Comparison of ENCODE assay signal across 11 cellular contexts in genomic region chr10:71771204-71771603, GRCh38. TPM values are rescaled to one million over a fixed set of nuclear protein-coding genes. Genes with fewer than 3 reads are reported as not detected.
DNase-seq lines count a peak whose midpoint lies in the region; ATAC-seq, FAIRE-seq and TF ChIP-seq lines count a peak whose summit lies in the region.
"Had no signal": no experiment of that assay in that cellular context is flagged by ENCODE, and none has a peak within 500 bp of the region (broad histone marks: within the 10 kb centered on the region; RNA-seq: fewer than 3 reads in every experiment).

No MANE protein-coding gene starts in this region.

- H3K79me1 ChIP-seq in H1 (ENCODE audit: low read depth, low read length), result no peaks in the 10 kb centered on the region

- H3K4me2 ChIP-seq in A549 (peak overlapping the region; percentile 95; the same call in 2 of the 3 replicates), H1 (ENCODE audit: insufficient read depth in 1 of 2, low read depth in 2 of 2, low read length in 2 of 2) (no peak overlapping the region)

- TF ChIP-seq CTCF in A549 (IDR thresholded peaks at IDR 0.05) (no peak), Peyer's patch (IDR thresholded peaks at IDR 0.05) (no peak), H1 (IDR thresholded peaks at IDR 0.05; ENCODE audit: control extremely low read depth in 1 of 3, insufficient read depth in 1 of 3, low read depth in 1 of 3, low read length in 3 of 3) (no peak), pancreas (IDR thresholded peaks at IDR 0.05) (no peak)

- TF ChIP-seq POLR2A in A549 (IDR thresholded peaks at IDR 0.05; ENCODE audit: low read length), result no peak
- no peak for TF ChIP-seq POLR2A in Peyer's patch (IDR thresholded peaks at IDR 0.05)
- no peak for TF ChIP-seq POLR2A in H1 (IDR thresholded peaks at IDR 0.05; ENCODE audit: control extremely low read depth in 1 of 2, low read depth in 2 of 2, low read length in 2 of 2)

- TF ChIP-seq RAD21 in A549 (conservative IDR thresholded peaks at IDR 0.05 in 1 of 2, IDR thresholded peaks at IDR 0.05 in 1 of 2) (no peak), H1 (IDR thresholded peaks at IDR 0.05 in 1 of 2, conservative IDR thresholded peaks at IDR 0.05 in 1 of 2; ENCODE audit: low read depth in 2 of 2, low read length in 2 of 2) (no peak)

- H2BK15ac ChIP-seq in H1 (ENCODE audit: low read length), result no peak overlapping the region

- peak overlapping the region; percentile 79 to 98; a peak in 5 of 6 replicates for H3K27ac ChIP-seq in A549
- peak overlapping the region; percentile 84 to 99 (median 90) for H3K27ac ChIP-seq in Peyer's patch
- H3K27ac ChIP-seq in H1 (ENCODE audit: low read depth, low read length), result no peak overlapping the region
- peak overlapping the region in 2 of 4 donors; percentile 71 to 74 for H3K27ac ChIP-seq in pancreas

- no peak overlapping the region for H2AK5ac ChIP-seq in H1 (ENCODE audit: low read depth, low read length)

- H2BK120ac ChIP-seq in H1 (replicated peaks; ENCODE audit: low read depth, low read length), result no peak overlapping the region

- H3K4me1 ChIP-seq in A549, result peaks cover 69% of the 10 kb centered on the region
- peaks cover 15 to 80% (median 69%) of the 10 kb centered on the region in 4 donors for H3K4me1 ChIP-seq in Peyer's patch
- H3K4me1 ChIP-seq in H1 (replicated peaks in 1 of 4; ENCODE audit: control insufficient read depth in 3 of 4, insufficient read depth in 4 of 4, low read length in 3 of 4), result peaks cover 0 to 6% (median under 1%) of the 10 kb centered on the region in 4 experiments; a peak in 3 of 7 replicates
- peaks cover 0 to 19% (median 5%) of the 10 kb centered on the region in 3 donors for H3K4me1 ChIP-seq in pancreas

- WGBS in A549 (ENCODE audit: missing lambda C conversion rate), result 88% methylated on average over 2 of the region's 2 CpGs
- WGBS in H1 (ENCODE audit: extremely low coverage in 1 of 2, insufficient coverage in 1 of 2, insufficient read length in 1 of 2, insufficient replicate concordance in 2 of 2, low coverage in 1 of 2, low lambda C conversion rate in 2 of 2, missing lambda C conversion rate in 1 of 2), 2 experiments, result 84% methylated on average over 2 of the region's 2 CpGs; no CpG with 5 or more reads in 1 of the 2 experiments
- 13% methylated on average over 2 of the region's 2 CpGs for WGBS in pancreas, 2 donors

- no peak overlapping the region for H3K14ac ChIP-seq in H1 (ENCODE audit: insufficient read length)

- H3K4ac ChIP-seq in H1 (replicated peaks; ENCODE audit: insufficient read length, low read depth, low read length), result no peak overlapping the region

- POLR2A ChIA-PET in A549 (lab: Yijun Ruan, JAX), result no interaction called here
- POLR2A ChIA-PET in H1 (lab: Charles Lee; ENCODE audit: partially characterized antibody), result no interaction called here

- no peaks in the 10 kb centered on the region for H3K9me3 ChIP-seq in A549
- H3K9me3 ChIP-seq in Peyer's patch, result no peaks in the 10 kb centered on the region
- H3K9me3 ChIP-seq in H1 (ENCODE audit: insufficient read depth in 2 of 2, low read depth in 1 of 2, low read length in 1 of 2), result no peaks in the 10 kb centered on the region
- H3K9me3 ChIP-seq in pancreas, result no peaks in the 10 kb centered on the region

- H3K36me3 ChIP-seq in Peyer's patch (no peaks in the 10 kb centered on the region), H1 (ENCODE audit: control insufficient read depth in 2 of 4, insufficient read depth in 4 of 4, low read length in 3 of 4) (no peaks in the 10 kb centered on the region), pancreas (no peaks in the 10 kb centered on the region)

- H4K8ac ChIP-seq in H1 (ENCODE audit: extremely low read depth, insufficient read depth, low read length), result no peak overlapping the region

- H2BK20ac ChIP-seq in H1 (ENCODE audit: low read length), result no peak overlapping the region

- H3K18ac ChIP-seq in H1 (ENCODE audit: extremely low read depth, low read length), result no peak overlapping the region

- CTCF ChIA-PET in A549 (lab: Yijun Ruan, JAX), result interaction anchor here (0.9 to 4.9 kb wide), 6 partner anchors 41 to 452 kb away, joined by 3 to 42 read pairs (median 16); partner anchors contain the start of gene SLC29A3
- CTCF ChIA-PET in H1 (lab: Charles Lee; ENCODE audit: partially characterized antibody), result interaction anchor here (0.7 to 1.9 kb wide), 4 partner anchors 10 to 41 kb away, joined by 3 to 5 read pairs (median 4); no protein-coding TSS in a partner anchor

- no peaks in the 10 kb centered on the region for H3K79me2 ChIP-seq in H1 (ENCODE audit: control insufficient read depth in 1 of 2, insufficient read depth in 2 of 2, low read length in 2 of 2)

- FAIRE-seq in A549 (lab: Jason Lieb, UNC) (no peak), H1 (lab: Jason Lieb, UNC) (no peak), pancreas (lab: Jason Lieb, UNC) (no peak)

- no peak overlapping the region for H3K56ac ChIP-seq in H1 (replicated peaks; ENCODE audit: insufficient read length, low read depth, low read length)

- 0 out of 2 replicates have a peak overlapping the region, but pooled peaks have one; percentile 17 for H2BK12ac ChIP-seq in H1 (ENCODE audit: low read depth, low read length)

- ATAC-seq in A549 (no peak), pancreas (peak; percentile 1 to 53 (median 42)), HG02642 (IDR thresholded peaks at IDR 0.05; ENCODE audit: poor library complexity, unreplicated experiment) (no peak), HG02588 (IDR thresholded peaks at IDR 0.05; ENCODE audit: unreplicated experiment) (no peak)
- ATAC-seq: esophagus mucosa had no signal

- no peak overlapping the region for H2BK5ac ChIP-seq in H1 (ENCODE audit: low read depth, low read length)

- H3K27me3 ChIP-seq in Peyer's patch (no peaks in the 10 kb centered on the region), H1 (replicated peaks in 1 of 4; ENCODE audit: control insufficient read depth in 3 of 4, extremely low read depth in 1 of 4, insufficient read depth in 3 of 4, low read length in 3 of 4) (peaks cover 3 to 23% (median 16%) of the 10 kb centered on the region in 4 experiments; a peak in 6 of 7 replicates), pancreas (no peaks in the 10 kb centered on the region)

- intact Hi-C loops in pancreas (cut with DNase I), result no loop called here
- intact Hi-C loops in posterior vena cava (cut with DNase I), result loop anchor here in 1 of 2 donors (10.0 kb wide), 1 partner anchor 64 kb away; no protein-coding TSS in a partner anchor

- no peak overlapping the region for H3K23ac ChIP-seq in H1 (ENCODE audit: insufficient read length)

- H2AFZ ChIP-seq in H1 (ENCODE audit: low read length), result no peak overlapping the region

- H3K4me3 ChIP-seq in A549 (no peak overlapping the region), Peyer's patch (peak overlapping the region; percentile 70 to 92 (median 79)), H1 (ENCODE audit: extremely low read depth in 1 of 4, insufficient read depth in 2 of 4, low read depth in 3 of 4, low read length in 4 of 4) (no peak overlapping the region), pancreas (peak overlapping the region in 1 of 4 donors; percentile 67)

- no peak overlapping the region for H4K91ac ChIP-seq in H1 (replicated peaks; ENCODE audit: insufficient read length, low read length)

- no peak for DNase-seq in A549 (ENCODE audit: low read depth in 1 of 2, low spot score in 1 of 2)
- DNase-seq in Peyer's patch, result peak in 1 of 3 donors; percentile 47
- DNase-seq in H1 (ENCODE audit: low read depth in 1 of 2, low spot score in 2 of 2), result no peak
- DNase-seq in pancreas, result peak in 4 of 6 donors; percentile 51 to 61 (median 57)
- no peak for DNase-seq in NCI-H526 (lab: John Stamatoyannopoulos, UW)
- DNase-seq in posterior vena cava (ENCODE audit: low spot score), result no peak
- DNase-seq: NCI-H2029 had no signal

- H4K20me1 ChIP-seq in H1 (replicated peaks in 1 of 2; ENCODE audit: control insufficient read depth in 1 of 2, insufficient read depth in 2 of 2, low read length in 2 of 2), result peaks cover 0 to 2% of the 10 kb centered on the region in 2 experiments

- TF ChIP-seq EP300 in A549 (IDR thresholded peaks at IDR 0.05) (no peak), H1 (IDR thresholded peaks at IDR 0.05; ENCODE audit: borderline replicate concordance in 1 of 2, low read depth in 2 of 2, low read length in 2 of 2) (no peak)

- no peaks in the 10 kb centered on the region; the same call in 1 of the 2 replicates for H3K23me2 ChIP-seq in H1 (ENCODE audit: low read depth, low read length)

- no peak overlapping the region for H3K9ac ChIP-seq in H1 (replicated peaks in 1 of 4; ENCODE audit: extremely low read depth in 1 of 4, low read depth in 3 of 4, low read length in 3 of 4)

- no peak overlapping the region for H4K5ac ChIP-seq in H1 (ENCODE audit: insufficient read length, low read depth, low read length)

RNA-seq across cellular contexts. Expression of gene VSIR, which starts 2.1 kb away (rescaled TPM):
- polyA plus RNA-seq in A549 (2011; rRNA removed) (18.5 and 23.5 TPM in 2 replicates), A549 (2017; fragmentation: RNase III; extraction: RNeasy Plus Mini Kit Qiagen cat#74134 plus additional on column Dnase treatment) (15.5 to 19.3 TPM (median 19.1 TPM) in 3 replicates), H1 (2011; rRNA removed) (0.33 and 0.75 TPM in 2 replicates), pancreas (10 to 100 TPM in 1 of 2 donors, 1 to 10 TPM in 1; 5.9 to 10.2 TPM)
- 22.2 and 38.1 TPM in 2 replicates for polyA plus RNA-seq in A549 (2012; cell fraction: cytosol; rRNA removed)
- polyA plus RNA-seq in A549 (2012; cell fraction: nucleus; rRNA removed), result 49.7 and 59.1 TPM in 2 replicates
- 17.6 and 24.3 TPM in 2 replicates for polyA minus RNA-seq in A549 (2011; rRNA and poly(A)+ RNA removed)
- total RNA-seq in Peyer's patch (100 to 1,000 TPM in 3 of 4 donors, 10 to 100 TPM in 1; 38.0 to 169 (median 127) TPM), pancreas (10 to 100 TPM in 3 of 6 donors, 1 to 10 TPM in 3; 3.7 to 27.6 (median 9.7) TPM), posterior vena cava (100 to 1,000 TPM; 126 to 135 TPM)
- total RNA-seq in H1 (2021; fragmentation: NEBNext Ultra II Directional; extraction: Animal tissue kit (Norgen Biotek cat#: 25700)), result not detected in 2 replicates
- polyA plus RNA-seq in H1 (2011; cell fraction: cytosol; rRNA removed), result 0.06 TPM
- polyA plus RNA-seq in H1 (2011; cell fraction: nucleus; rRNA removed), result 0.56 TPM
- polyA plus RNA-seq in H1 (2012, experiment 1 of 2), result 0.08 to 0.32 TPM (median 0.29 TPM) in 3 of 4 replicates, not detected in the other
- 0.22 TPM for polyA plus RNA-seq in H1 (2012, experiment 2 of 2)
- polyA plus RNA-seq in H1 (2013, experiment 1 of 2), result 0.34 TPM
- polyA plus RNA-seq in H1 (2013, experiment 2 of 2), result 0.42 TPM
- 0.17 and 0.35 TPM in 2 replicates for polyA minus RNA-seq in H1 (2011; rRNA and poly(A)+ RNA removed)
- polyA minus RNA-seq in H1 (2011; cell fraction: cytosol; rRNA and poly(A)+ RNA removed), result 1.0 TPM
- polyA minus RNA-seq in H1 (2011; cell fraction: nucleus; rRNA and poly(A)+ RNA removed), result 0.90 TPM

RNA-seq across cellular contexts. Expression of gene C10orf105, which starts 51.6 kb away (rescaled TPM):
- polyA plus RNA-seq in A549 (2011; rRNA removed) (not detected in 2 replicates), A549 (2017; fragmentation: RNase III; extraction: RNeasy Plus Mini Kit Qiagen cat#74134 plus additional on column Dnase treatment) (not detected in 3 replicates), H1 (2011; rRNA removed) (0.71 and 1.4 TPM in 2 replicates), pancreas (under 1 TPM; 0.08 to 0.14 TPM)
- not detected in 2 replicates for polyA plus RNA-seq in A549 (2012; cell fraction: cytosol; rRNA removed)
- not detected in 2 replicates for polyA plus RNA-seq in A549 (2012; cell fraction: nucleus; rRNA removed)
- polyA minus RNA-seq in A549 (2011; rRNA and poly(A)+ RNA removed), result not detected in 2 replicates
- total RNA-seq in Peyer's patch (under 1 TPM in 1 of 4 donors, not detected in 3; 0.27 TPM), pancreas (under 1 TPM in 1 of 6 donors, not detected in 5; 0.06 TPM), posterior vena cava (under 1 TPM; 0.23 to 0.24 TPM)
- 0.48 and 0.73 TPM in 2 replicates for total RNA-seq in H1 (2021; fragmentation: NEBNext Ultra II Directional; extraction: Animal tissue kit (Norgen Biotek cat#: 25700))
- polyA plus RNA-seq in H1 (2011; cell fraction: cytosol; rRNA removed), result 0.93 TPM
- 1.3 TPM for polyA plus RNA-seq in H1 (2011; cell fraction: nucleus; rRNA removed)
- polyA plus RNA-seq in H1 (2012, experiment 1 of 2), result 0.64 to 1.1 TPM (median 0.87 TPM) in 4 replicates
- 0.84 TPM for polyA plus RNA-seq in H1 (2012, experiment 2 of 2)
- polyA plus RNA-seq in H1 (2013, experiment 1 of 2), result 0.51 TPM
- 0.61 TPM for polyA plus RNA-seq in H1 (2013, experiment 2 of 2)
- 0.76 and 1.7 TPM in 2 replicates for polyA minus RNA-seq in H1 (2011; rRNA and poly(A)+ RNA removed)
- 0.51 TPM for polyA minus RNA-seq in H1 (2011; cell fraction: cytosol; rRNA and poly(A)+ RNA removed)
- polyA minus RNA-seq in H1 (2011; cell fraction: nucleus; rRNA and poly(A)+ RNA removed), result 1.4 TPM
- total RNA-seq: esophagus mucosa, H4 had no signal

Comparison
In these comparisons a context has a peak if more than half of its experiments do, and no peak if none do; other contexts are left out.
1. ATAC-seq: peak in pancreas (4 of 4); none in A549 (0 of 2), HG02642 (single experiment) and HG02588 (single experiment).
2. DNase-seq: peak in pancreas (4 of 6); none in A549 (0 of 2), H1 (0 of 2), NCI-H526 (0 of 2) and posterior vena cava (single experiment).
3. H3K4me3 ChIP-seq: peak in Peyer's patch (4 of 4); none in A549 (single experiment) and H1 (0 of 4).